ENCODE assay signal across 9 cellular contexts in the genomic region with DNA sequence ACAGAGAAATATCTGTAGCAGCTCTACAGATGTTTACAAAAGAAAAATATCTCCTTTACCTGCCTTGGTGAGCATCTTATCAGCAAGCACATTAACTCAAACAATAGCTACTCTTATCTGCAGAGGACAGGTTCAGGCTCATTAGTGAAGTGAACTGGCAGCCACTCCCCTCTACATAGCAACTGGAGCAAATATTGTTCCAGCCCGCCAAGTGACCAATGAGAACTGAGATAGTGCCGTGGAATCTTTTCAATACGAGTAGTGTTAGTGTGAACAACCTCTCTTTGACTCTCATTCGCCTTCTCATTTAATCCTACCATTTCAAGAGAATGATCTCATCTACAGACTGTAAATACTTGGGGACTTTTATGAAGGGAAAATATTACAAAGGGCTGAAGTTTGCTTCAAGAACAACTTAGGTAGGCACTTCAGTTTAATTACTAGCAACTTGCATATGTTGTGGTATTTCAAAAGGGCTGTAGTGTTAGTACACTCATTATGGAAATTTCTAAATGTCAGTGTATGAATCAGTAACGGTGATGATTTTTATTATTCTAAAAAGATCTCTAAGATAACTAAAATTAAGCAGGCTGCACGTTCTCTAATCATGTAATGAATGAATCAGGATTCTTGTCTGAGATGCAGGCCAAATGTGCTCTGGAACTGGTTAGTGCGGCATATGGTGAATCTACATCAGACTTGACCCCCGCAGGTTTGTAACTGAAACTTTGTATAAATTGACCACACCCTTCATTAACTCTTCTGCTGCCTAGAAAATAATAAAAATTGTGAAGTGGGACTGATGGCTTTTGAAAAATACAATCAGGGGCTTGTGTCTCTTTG.
DNase-seq lines count a peak whose midpoint lies in the region; ATAC-seq, FAIRE-seq and TF ChIP-seq lines count a peak whose summit lies in the region.
"Had no signal": no experiment of that assay in that cellular context is flagged by ENCODE, and none has a peak within 500 bp of the region (broad histone marks: within the 10 kb centered on the region; RNA-seq: fewer than 3 reads in every experiment).

No MANE protein-coding gene starts in this region.

- no peaks in the 10 kb centered on the region for H3K9me3 ChIP-seq in GM12878 (replicated peaks; ENCODE audit: control insufficient read depth, insufficient read depth, low read length)
- no peaks in the 10 kb centered on the region for H3K9me3 ChIP-seq in mucosa of rectum (ENCODE audit: control insufficient read depth in 2 of 2, low read length in 2 of 2)
- no peaks in the 10 kb centered on the region for H3K9me3 ChIP-seq in tibial artery
- H3K9me3 ChIP-seq in MM.1S (replicated peaks; ENCODE audit: insufficient read depth, low read length): no peaks in the 10 kb centered on the region
- no peaks in the 10 kb centered on the region for H3K9me3 ChIP-seq in ovary

- H3K79me2 ChIP-seq in GM12878 (ENCODE audit: control insufficient read depth, insufficient read depth, low read length): no peaks in the 10 kb centered on the region
- H3K79me2 ChIP-seq in MM.1S (ENCODE audit: low read length): no peaks in the 10 kb centered on the region

- in situ Hi-C loops in GM12878 (cut with MboI): no loop called here

- TF ChIP-seq POLR2A in GM12878 (IDR thresholded peaks at IDR 0.05; ENCODE audit: low read depth, low read length) (no peak), ovary (IDR thresholded peaks at IDR 0.05) (no peak)

- TF ChIP-seq EP300 in GM12878 (IDR thresholded peaks at IDR 0.05; ENCODE audit: borderline replicate concordance in 1 of 2, control insufficient read depth in 1 of 2, low read depth in 2 of 2, low read length in 2 of 2) (no peak), ovary (IDR thresholded peaks at IDR 0.05) (no peak)

- DNase-seq in Calu3 (peak; percentile 44), NCI-H1048 (lab: John Stamatoyannopoulos, UW) (peak; percentile 80), GM12878 (ENCODE audit: low read depth, low spot score) (no peak), tibial artery (no peak), MM.1S (no peak), ovary (no peak)

- H3K27me3 Mint-ChIP-seq in Calu3 (ENCODE audit: unreplicated experiment): no peaks in the 10 kb centered on the region

- H3K9ac ChIP-seq in GM12878 (ENCODE audit: control insufficient read depth, insufficient read depth, low read length) (no peak overlapping the region), mucosa of rectum (ENCODE audit: low read depth in 1 of 2, low read length in 2 of 2) (no peak overlapping the region), MM.1S (ENCODE audit: low read length) (no peak overlapping the region)
- H3K9ac ChIP-seq: KMS-11 had no signal

- no peak overlapping the region for H3K4me3 ChIP-seq in GM12878
- peak overlapping the region; percentile 27 to 51 for H3K4me3 ChIP-seq in mucosa of rectum (ENCODE audit: low read length in 2 of 2)
- H3K4me3 ChIP-seq in tibial artery: no peak overlapping the region
- no peak overlapping the region for H3K4me3 ChIP-seq in MM.1S (ENCODE audit: low read length)
- H3K4me3 ChIP-seq in ovary: no peak overlapping the region

- no peaks in the 10 kb centered on the region for H3K36me3 Mint-ChIP-seq in Calu3 (ENCODE audit: insufficient read depth, unreplicated experiment)

- no peak overlapping the region for H3K27ac ChIP-seq in GM12878 (ENCODE audit: control insufficient read depth, insufficient read depth)
- H3K27ac ChIP-seq in mucosa of rectum (ENCODE audit: low read depth in 2 of 2, low read length in 2 of 2): peak overlapping the region; percentile 44 to 50
- H3K27ac ChIP-seq in tibial artery: no peak overlapping the region
- no peak overlapping the region for H3K27ac ChIP-seq in MM.1S (ENCODE audit: low read length)
- no peak overlapping the region for H3K27ac ChIP-seq in ovary
- H3K27ac ChIP-seq: KMS-11 had no signal

- no peaks in the 10 kb centered on the region for H3K9me2 ChIP-seq in MM.1S (replicated peaks; ENCODE audit: insufficient read depth, low read length)

- SMC1A ChIA-PET in GM12878 (lab: Charles Lee; ENCODE audit: uncharacterized antibody, unreplicated experiment): no interaction called here

- H3K36me3 ChIP-seq in GM12878 (ENCODE audit: control insufficient read depth in 2 of 2, insufficient read depth in 2 of 2, low read length in 1 of 2) (no peaks in the 10 kb centered on the region), mucosa of rectum (ENCODE audit: control insufficient read depth in 2 of 2, insufficient read depth in 2 of 2, low read length in 2 of 2) (no peaks in the 10 kb centered on the region), tibial artery (no peaks in the 10 kb centered on the region), MM.1S (replicated peaks; ENCODE audit: insufficient read depth, low read length) (no peaks in the 10 kb centered on the region), ovary (no peaks in the 10 kb centered on the region)

- POLR2A ChIA-PET in GM12878 (lab: Charles Lee): no interaction called here

- no peaks in the 10 kb centered on the region for H3K9me3 Mint-ChIP-seq in Calu3 (ENCODE audit: low read depth, unreplicated experiment)

- H3K27me3 ChIP-seq in GM12878 (replicated peaks in 1 of 2; ENCODE audit: control insufficient read depth in 2 of 2, insufficient read depth in 2 of 2, low read length in 1 of 2) (no peaks in the 10 kb centered on the region), mucosa of rectum (ENCODE audit: control insufficient read depth in 2 of 2, insufficient read depth in 2 of 2, low read length in 2 of 2) (no peaks in the 10 kb centered on the region), tibial artery (no peaks in the 10 kb centered on the region), MM.1S (replicated peaks; ENCODE audit: insufficient read depth, low read length) (no peaks in the 10 kb centered on the region), ovary (no peaks in the 10 kb centered on the region)

- no peaks in the 10 kb centered on the region for H3K4me1 ChIP-seq in GM12878 (ENCODE audit: control insufficient read depth, insufficient read depth, low read length)
- peaks cover 0 to 6% of the 10 kb centered on the region in 2 donors for H3K4me1 ChIP-seq in mucosa of rectum (ENCODE audit: control insufficient read depth in 2 of 2, insufficient read depth in 2 of 2, low read length in 2 of 2)
- H3K4me1 ChIP-seq in tibial artery: peaks cover 0 to 19% (median 8%) of the 10 kb centered on the region in 4 donors
- no peaks in the 10 kb centered on the region for H3K4me1 ChIP-seq in MM.1S (ENCODE audit: low read length)
- H3K4me1 ChIP-seq in ovary (ENCODE audit: insufficient read depth): peaks cover 2% of the 10 kb centered on the region

- BruUV-seq in Calu3 (replicated peaks; lab: Mats Ljungman, UMichigan): no TSS peak
- no TSS peak for BruUV-seq in GM12878 (replicated peaks; lab: Mats Ljungman, UMichigan)

- H3K27ac Mint-ChIP-seq in Calu3 (ENCODE audit: unreplicated experiment): no peak overlapping the region

- H2AFZ ChIP-seq in GM12878 (ENCODE audit: control insufficient read depth, low read depth, low read length): no peak overlapping the region
- no peak overlapping the region for H2AFZ ChIP-seq in MM.1S (ENCODE audit: low read length)

- no peaks in the 10 kb centered on the region for H3F3A ChIP-seq in MM.1S (ENCODE audit: insufficient read depth, low read length)

- no peaks in the 10 kb centered on the region for H3K4me1 Mint-ChIP-seq in Calu3 (ENCODE audit: low read depth, unreplicated experiment)

- peak; percentile 56 for ATAC-seq in GM12878
- ATAC-seq in GM21526 (IDR thresholded peaks at IDR 0.05; ENCODE audit: low FRiP score, unreplicated experiment): no peak

- 25% methylated on average over 8 of the region's 8 CpGs for WGBS in GM12878 (ENCODE audit: insufficient coverage, insufficient replicate concordance, low lambda C conversion rate, missing lambda C conversion rate)
- 45 to 53% (median 53%) methylated on average over 8 of the region's 8 CpGs for WGBS in ovary, 3 donors

- no peak for TF ChIP-seq CTCF in Calu3 (IDR thresholded peaks at IDR 0.05; ENCODE audit: unreplicated experiment)
- no peak for TF ChIP-seq CTCF in GM12878 (IDR thresholded peaks at IDR 0.05 in 2 of 3, conservative IDR thresholded peaks at IDR 0.05 in 1 of 3; ENCODE audit: control insufficient read depth in 2 of 3, extremely low read depth in 1 of 3, insufficient read depth in 1 of 3, low read depth in 3 of 3, low read length in 3 of 3)
- TF ChIP-seq CTCF in tibial artery (IDR thresholded peaks at IDR 0.05): no peak
- no peak for TF ChIP-seq CTCF in MM.1S (IDR thresholded peaks at IDR 0.05; ENCODE audit: low read length)
- TF ChIP-seq CTCF in ovary (IDR thresholded peaks at IDR 0.05): no peak

- intact Hi-C loops in Calu3 (cut with micrococcal nuclease; ENCODE audit: unreplicated experiment): no loop called here
- intact Hi-C loops in GM12878 (cut with micrococcal nuclease; ENCODE audit: unreplicated experiment): no loop called here
- intact Hi-C loops in tibial artery (cut with DNase I; ENCODE audit: low total_unique reads): no loop called here
- intact Hi-C loops in ovary (cut with DNase I): no loop called here

- no peak for FAIRE-seq in GM12878 (lab: Jason Lieb, UNC)

- H4K20me1 ChIP-seq in GM12878 (ENCODE audit: control insufficient read depth, insufficient read depth) (no peaks in the 10 kb centered on the region), MM.1S (ENCODE audit: insufficient read depth, low read length) (no peaks in the 10 kb centered on the region)

- no peak for TF ChIP-seq RAD21 in GM12878 (IDR thresholded peaks at IDR 0.05; ENCODE audit: insufficient read depth, low read depth, low read length)

- H3K4me3 Mint-ChIP-seq in Calu3 (ENCODE audit: low read depth, unreplicated experiment): no peak overlapping the region

- RAD21 ChIA-PET in GM12878 (lab: Charles Lee; ENCODE audit: unreplicated experiment): no interaction called here

- H3K4me2 ChIP-seq in GM12878 (ENCODE audit: control insufficient read depth, insufficient read depth) (no peak overlapping the region), MM.1S (ENCODE audit: low read depth, low read length) (no peak overlapping the region)
- H3K4me2 ChIP-seq: KMS-11 had no signal

- CTCF ChIA-PET in Calu3 (lab: Charles Lee) (no interaction called here), GM12878 (lab: Yijun Ruan, JAX) (no interaction called here)

TF ChIP-seq in GM12878, 131 proteins besides CTCF, POLR2A, EP300 and RAD21:
- TF ChIP-seq STAT3 (IDR thresholded peaks at IDR 0.05; ENCODE audit: low read depth, low read length) (no peak), NFXL1 (IDR thresholded peaks at IDR 0.05; ENCODE audit: borderline replicate concordance) (no peak), JUNB (IDR thresholded peaks at IDR 0.05) (no peak), MXI1 (IDR thresholded peaks at IDR 0.05; ENCODE audit: low read depth, low read length) (no peak)
- TF ChIP-seq, protein P1, sequence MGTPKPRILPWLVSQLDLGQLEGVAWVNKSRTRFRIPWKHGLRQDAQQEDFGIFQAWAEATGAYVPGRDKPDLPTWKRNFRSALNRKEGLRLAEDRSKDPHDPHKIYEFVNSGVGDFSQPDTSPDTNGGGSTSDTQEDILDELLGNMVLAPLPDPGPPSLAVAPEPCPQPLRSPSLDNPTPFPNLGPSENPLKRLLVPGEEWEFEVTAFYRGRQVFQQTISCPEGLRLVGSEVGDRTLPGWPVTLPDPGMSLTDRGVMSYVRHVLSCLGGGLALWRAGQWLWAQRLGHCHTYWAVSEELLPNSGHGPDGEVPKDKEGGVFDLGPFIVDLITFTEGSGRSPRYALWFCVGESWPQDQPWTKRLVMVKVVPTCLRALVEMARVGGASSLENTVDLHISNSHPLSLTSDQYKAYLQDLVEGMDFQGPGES (IDR thresholded peaks at IDR 0.05): no peak

Comparison
In these comparisons a context has a peak if more than half of its experiments do, and no peak if none do; other contexts are left out.
1. DNase-seq: peak in Calu3 (single experiment) and NCI-H1048 (single experiment); none in GM12878 (single experiment), tibial artery (0 of 2), MM.1S (single experiment) and ovary (0 of 5).
2. H3K27ac ChIP-seq: peak in mucosa of rectum (2 of 2); none in GM12878 (single experiment), tibial artery (0 of 2), MM.1S (single experiment) and ovary (0 of 2).
3. H3K4me3 ChIP-seq: peak in mucosa of rectum (2 of 2); none in GM12878 (single experiment), tibial artery (0 of 2), MM.1S (single experiment) and ovary (single experiment).